In genomic region chr2:14524041-14524802, GRCh38 we compare ENCODE assay signal across 20 cellular contexts.
DNase-seq lines count a peak whose midpoint lies in the region; ATAC-seq, FAIRE-seq and TF ChIP-seq lines count a peak whose summit lies in the region.
"Had no signal": no experiment of that assay in that cellular context is flagged by ENCODE, and none has a peak within 500 bp of the region (broad histone marks: within the 10 kb centered on the region; RNA-seq: fewer than 3 reads in every experiment).

No MANE protein-coding gene starts in this region.

- no peaks in the 10 kb centered on the region for H3K27me3 ChIP-seq in astrocyte (ENCODE audit: insufficient read depth, low read length)
- no peaks in the 10 kb centered on the region for H3K27me3 ChIP-seq in colonic mucosa
- no peaks in the 10 kb centered on the region for H3K27me3 ChIP-seq in Peyer's patch
- H3K27me3 ChIP-seq: BE2C, gastrocnemius medialis had no signal

- no peaks in the 10 kb centered on the region for H3K36me3 ChIP-seq in astrocyte (ENCODE audit: insufficient read depth, low read length)
- no peaks in the 10 kb centered on the region for H3K36me3 ChIP-seq in colonic mucosa
- H3K36me3 ChIP-seq in Peyer's patch = no peaks in the 10 kb centered on the region
- H3K36me3 ChIP-seq: BE2C, gastrocnemius medialis, HAP-1 had no signal

- H3K36me3 Mint-ChIP-seq in astrocyte (ENCODE audit: low read depth, unreplicated experiment) = no peaks in the 10 kb centered on the region
- H3K36me3 Mint-ChIP-seq: stimulated activated memory B cell treated with anti-CD40 and anti-IgM and Interleukin-4, amounts not matched to agents 10 μg/mL and 1 μg/mL and 100 μg/mL, for 72 hours had no signal

- H3K9ac ChIP-seq in astrocyte (ENCODE audit: low read length) (no peak overlapping the region), colonic mucosa (ENCODE audit: low read depth in 2 of 2, low read length in 2 of 2) (no peak overlapping the region)

- FAIRE-seq in astrocyte (lab: Jason Lieb, UNC) = peak; percentile 63
- FAIRE-seq: K562 had no signal

- DNase-seq in AG09319 (ENCODE audit: extremely low read depth, low read depth) = peak; percentile 42
- DNase-seq in HT1080 (ENCODE audit: low read depth) = peak; percentile 87
- peak; percentile 76 for DNase-seq in astrocyte (ENCODE audit: low read depth)
- peak; percentile 14 for DNase-seq in kidney glomerular epithelial cell (lab: John Stamatoyannopoulos, UW)
- DNase-seq in left colon = no peak
- no peak for DNase-seq in colonic mucosa
- DNase-seq in Peyer's patch = no peak
- DNase-seq: activated CD4-positive, alpha-beta T cell treated with anti-CD3 and anti-CD28 coated beads for 36 hours; activated T-cell treated with anti-CD3 and anti-CD28 coated beads, Interleukin-2, amount 50 U/mL, for 24 hours; BE2C; gastrocnemius medialis; islet precursor cell; NCI-H187 treated with DMSO at 0.1 percent for 48 hours; NCI-H774; stimulated activated CD4-positive, alpha-beta T cell treated with anti-CD3 and anti-CD28 coated beads, Interleukin-4, amount 100 ng/mL, for 1 hour had no signal

- no peak overlapping the region for H3K4me3 Mint-ChIP-seq in astrocyte (ENCODE audit: unreplicated experiment)
- H3K4me3 Mint-ChIP-seq: activated CD4-positive, alpha-beta T cell treated with anti-CD3 and anti-CD28 coated beads for 36 hours; activated T-cell treated with anti-CD3 and anti-CD28 coated beads, Interleukin-2, amount 50 U/mL, for 24 hours; dendritic cell treated with granulocyte-macrophage colony-stimulating factor and Interleukin-4, amounts not matched to agents 40 ng/mL and 50 ng/mL, for 4 days; stimulated activated memory B cell treated with anti-CD40 and anti-IgM and Interleukin-4, amounts not matched to agents 10 μg/mL and 1 μg/mL and 100 μg/mL, for 72 hours had no signal

- H3K27ac ChIP-seq in astrocyte (ENCODE audit: low read depth, low read length) = no peak overlapping the region
- H3K27ac ChIP-seq in colonic mucosa = no peak overlapping the region
- no peak overlapping the region for H3K27ac ChIP-seq in Peyer's patch
- H3K27ac ChIP-seq: gastrocnemius medialis had no signal

- peaks cover 2% of the 10 kb centered on the region for H3K9me3 Mint-ChIP-seq in astrocyte (ENCODE audit: unreplicated experiment)

- H3K4me1 Mint-ChIP-seq in astrocyte (ENCODE audit: low read depth, unreplicated experiment) = peaks cover 6% of the 10 kb centered on the region
- H3K4me1 Mint-ChIP-seq: activated CD4-positive, alpha-beta T cell treated with anti-CD3 and anti-CD28 coated beads for 36 hours; stimulated activated memory B cell treated with anti-CD40 and anti-IgM and Interleukin-4, amounts not matched to agents 10 μg/mL and 1 μg/mL and 100 μg/mL, for 72 hours had no signal

- intact Hi-C loops in left colon (cut with DNase I, micrococcal nuclease) (no loop called here), colonic mucosa (cut with DNase I) (no loop called here)

- H3K4me1 ChIP-seq in astrocyte (ENCODE audit: insufficient read depth, low read length) (no peaks in the 10 kb centered on the region), colonic mucosa (no peaks in the 10 kb centered on the region), Peyer's patch (no peaks in the 10 kb centered on the region)
- H3K4me1 ChIP-seq: BE2C, gastrocnemius medialis, HAP-1 had no signal

- H3K27me3 Mint-ChIP-seq in astrocyte (ENCODE audit: low read depth, unreplicated experiment) = no peaks in the 10 kb centered on the region
- H3K27me3 Mint-ChIP-seq: activated CD4-positive, alpha-beta T cell treated with anti-CD3 and anti-CD28 coated beads for 36 hours; activated T-cell treated with anti-CD3 and anti-CD28 coated beads, Interleukin-2, amount 50 U/mL, for 24 hours; dendritic cell treated with granulocyte-macrophage colony-stimulating factor and Interleukin-4, amounts not matched to agents 40 ng/mL and 50 ng/mL, for 4 days; stimulated activated memory B cell treated with anti-CD40 and anti-IgM and Interleukin-4, amounts not matched to agents 10 μg/mL and 1 μg/mL and 100 μg/mL, for 72 hours had no signal

- ATAC-seq in left colon = no peak
- no peak for ATAC-seq in GM21367 (IDR thresholded peaks at IDR 0.05; ENCODE audit: unreplicated experiment)
- ATAC-seq: activated CD4-positive, alpha-beta T cell treated with anti-CD3 and anti-CD28 coated beads for 36 hours; gastrocnemius medialis; K562; stimulated activated memory B cell treated with anti-CD40 and anti-IgM and Interleukin-4, amounts not matched to agents 10 μg/mL and 1 μg/mL and 100 μg/mL, for 72 hours had no signal

- no peak overlapping the region for H2AFZ ChIP-seq in astrocyte (ENCODE audit: low read depth, low read length)

- H3K4me3 ChIP-seq in astrocyte (ENCODE audit: insufficient read depth, low read depth, low read length) (no peak overlapping the region), colonic mucosa (no peak overlapping the region), Peyer's patch (no peak overlapping the region)
- H3K4me3 ChIP-seq: gastrocnemius medialis, HAP-1, K562 had no signal

- H3K79me2 ChIP-seq in astrocyte (ENCODE audit: insufficient read depth, low read length) = no peaks in the 10 kb centered on the region

- no peak overlapping the region for H3K27ac Mint-ChIP-seq in astrocyte (ENCODE audit: unreplicated experiment)
- H3K27ac Mint-ChIP-seq: activated CD4-positive, alpha-beta T cell treated with anti-CD3 and anti-CD28 coated beads for 36 hours; activated T-cell treated with anti-CD3 and anti-CD28 coated beads, Interleukin-2, amount 50 U/mL, for 24 hours; dendritic cell treated with granulocyte-macrophage colony-stimulating factor and Interleukin-4, amounts not matched to agents 40 ng/mL and 50 ng/mL, for 4 days; stimulated activated memory B cell treated with anti-CD40 and anti-IgM and Interleukin-4, amounts not matched to agents 10 μg/mL and 1 μg/mL and 100 μg/mL, for 72 hours had no signal

- no peaks in the 10 kb centered on the region for H4K20me1 ChIP-seq in astrocyte (ENCODE audit: insufficient read depth, low read length)

- TF ChIP-seq POLR2A in Peyer's patch (IDR thresholded peaks at IDR 0.05) = no peak

- H3K9me3 ChIP-seq in astrocyte (ENCODE audit: insufficient read depth, low read depth, low read length) (no peaks in the 10 kb centered on the region), colonic mucosa (no peaks in the 10 kb centered on the region), Peyer's patch (no peaks in the 10 kb centered on the region)
- H3K9me3 ChIP-seq: BE2C, gastrocnemius medialis, HAP-1 had no signal

- TF ChIP-seq CTCF in AG09319 (IDR thresholded peaks at IDR 0.05; ENCODE audit: low read depth, low read length) (no peak), astrocyte (IDR thresholded peaks at IDR 0.05; ENCODE audit: insufficient read depth, low read depth, low read length) (no peak), colonic mucosa (IDR thresholded peaks at IDR 0.05) (no peak), Peyer's patch (IDR thresholded peaks at IDR 0.05) (no peak)

- peak overlapping the region; percentile 45 for H3K4me2 ChIP-seq in astrocyte (ENCODE audit: low read length)

Comparison
In these comparisons a context has a peak if more than half of its experiments do, and no peak if none do; other contexts are left out.
1. DNase-seq: peak in AG09319 (single experiment), HT1080 (single experiment), astrocyte (single experiment) and kidney glomerular epithelial cell (single experiment); none in left colon (0 of 2), colonic mucosa (single experiment) and Peyer's patch (0 of 3).